13 cellular contexts compared by ENCODE assay signal in genomic region chr14:101828038-101828437, GRCh38.
DNase-seq lines count a peak whose midpoint lies in the region; ATAC-seq and TF ChIP-seq lines count a peak whose summit lies in the region.
"Had no signal": no experiment of that assay in that cellular context is flagged by ENCODE, and none has a peak within 500 bp of the region (broad histone marks: within the 10 kb centered on the region; RNA-seq: fewer than 3 reads in every experiment).

No MANE protein-coding gene starts in this region.

- in situ Hi-C loops in GM13977 (cut with MboI; ENCODE audit: low pct_unique_long_range_greater_than_20kb, low sequenced_read_pairs, unreplicated experiment): loop anchor here (10.0 kb wide), 1 partner anchor 53 kb away; no protein-coding TSS in a partner anchor

- DNase-seq in AG10803 (ENCODE audit: low read depth): peak; percentile 43
- DNase-seq in CD4-positive, alpha-beta memory T cell: no peak
- DNase-seq in activated naive CD4-positive, alpha-beta T cell treated with anti-CD3 and anti-CD28 coated beads, Interleukin-2, amount 50 U/mL, for 72 hours (ENCODE audit: low spot score in 2 of 2): no peak
- DNase-seq in memory B cell (ENCODE audit: low spot score in 2 of 2): no peak
- no peak for DNase-seq in NCI-H2029 (lab: John Stamatoyannopoulos, UW)
- DNase-seq in A673 (ENCODE audit: low spot score): no peak
- DNase-seq in HK-2 (ENCODE audit: unreplicated experiment): no peak
- no peak for DNase-seq in GM13977 (ENCODE audit: low spot score)
- DNase-seq: left colon, NCI-H2029 treated with DMSO at 0.1 percent for 48 hours had no signal

- H3K4me3 Mint-ChIP-seq in CD4-positive, alpha-beta memory T cell: peak overlapping the region; percentile 61 to 81 (median 75)
- H3K4me3 Mint-ChIP-seq in memory B cell: no peak overlapping the region
- H3K4me3 Mint-ChIP-seq: neural crest cell had no signal

- H3K4me3 ChIP-seq in AG10803 (ENCODE audit: low read length) (no peak overlapping the region), A673 (ENCODE audit: low read depth, low read length, poor library complexity, severe bottlenecking) (no peak overlapping the region)
- no peak overlapping the region for H3K4me3 ChIP-seq in CD4-positive, alpha-beta memory T cell (ENCODE audit: low read length in 2 of 2)
- H3K4me3 ChIP-seq: SJCRH30 had no signal

- intact Hi-C loops in CD4-positive, alpha-beta memory T cell (cut with micrococcal nuclease): loop anchor here (5.0 kb wide), 1 partner anchor 36 kb away; no protein-coding TSS in a partner anchor
- intact Hi-C loops in A673 (cut with micrococcal nuclease; ENCODE audit: unreplicated experiment): no loop called here

- H3K9me3 ChIP-seq in CD4-positive, alpha-beta memory T cell (ENCODE audit: control insufficient read depth in 1 of 2, low read length in 2 of 2): no peaks in the 10 kb centered on the region
- H3K9me3 ChIP-seq in A673 (ENCODE audit: low read depth, low read length, poor library complexity, severe bottlenecking): no peaks in the 10 kb centered on the region

- BruUV-seq in A673 (replicated peaks; lab: Mats Ljungman, UMichigan): no TSS peak

- H3K27me3 Mint-ChIP-seq in CD4-positive, alpha-beta memory T cell: no peaks in the 10 kb centered on the region
- H3K27me3 Mint-ChIP-seq in memory B cell: no peaks in the 10 kb centered on the region

- H3K36me3 ChIP-seq in CD4-positive, alpha-beta memory T cell (ENCODE audit: insufficient read depth, low read length): peaks cover 57% of the 10 kb centered on the region
- H3K36me3 ChIP-seq in A673 (ENCODE audit: insufficient read depth, low read length, poor library complexity, severe bottlenecking): peaks cover 3% of the 10 kb centered on the region

- no peak for ATAC-seq in activated naive CD4-positive, alpha-beta T cell treated with anti-CD3 and anti-CD28 coated beads, Interleukin-2, amount 50 U/mL, for 72 hours
- ATAC-seq in memory B cell (ENCODE audit: low read depth): no peak
- ATAC-seq: left colon had no signal

- H3K36me3 Mint-ChIP-seq in CD4-positive, alpha-beta memory T cell: peaks cover 62 to 84% of the 10 kb centered on the region in 2 donors
- H3K36me3 Mint-ChIP-seq in activated naive CD4-positive, alpha-beta T cell treated with anti-CD3 and anti-CD28 coated beads, Interleukin-2, amount 50 U/mL, for 72 hours: peaks cover 24 to 55% of the 10 kb centered on the region in 2 donors
- H3K36me3 Mint-ChIP-seq in memory B cell: peaks cover 17% of the 10 kb centered on the region

- H3K4me1 Mint-ChIP-seq in CD4-positive, alpha-beta memory T cell: peaks cover 61 to 92% (median 75%) of the 10 kb centered on the region in 4 donors
- H3K4me1 Mint-ChIP-seq in memory B cell: peaks cover 47% of the 10 kb centered on the region

- no peaks in the 10 kb centered on the region for H3K27me3 ChIP-seq in CD4-positive, alpha-beta memory T cell (ENCODE audit: insufficient read depth, low read length)
- H3K27me3 ChIP-seq in A673 (replicated peaks; ENCODE audit: insufficient read depth, low read depth, low read length, poor library complexity): no peaks in the 10 kb centered on the region
- H3K27me3 ChIP-seq: SJCRH30 had no signal

- H3K4me1 ChIP-seq in CD4-positive, alpha-beta memory T cell (ENCODE audit: insufficient read depth, low read length): peaks cover 86% of the 10 kb centered on the region
- no peaks in the 10 kb centered on the region for H3K4me1 ChIP-seq in A673 (ENCODE audit: insufficient read depth, low read length, poor library complexity, severe bottlenecking)

- peak overlapping the region; percentile 98 for H3K27ac ChIP-seq in CD4-positive, alpha-beta memory T cell (ENCODE audit: low read depth, low read length)
- H3K27ac ChIP-seq in A673 (ENCODE audit: low read depth, low read length, poor library complexity, severe bottlenecking): no peak overlapping the region
- H3K27ac ChIP-seq: SJCRH30, VCaP had no signal

- POLR2A ChIA-PET in CD4-positive, alpha-beta memory T cell (lab: Charles Lee; ENCODE audit: partially characterized antibody): interaction anchor here (0.6 to 20.4 kb wide), 7 partner anchors 9 to 106 kb away, joined by 3 to 1038 read pairs (median 98); no protein-coding TSS in a partner anchor
- POLR2A ChIA-PET in A673 (lab: Charles Lee; ENCODE audit: low non-redundant PET): no interaction called here

- H3K27ac Mint-ChIP-seq in CD4-positive, alpha-beta memory T cell: peak overlapping the region; percentile 86 to 100 (median 93)
- H3K27ac Mint-ChIP-seq in activated naive CD4-positive, alpha-beta T cell treated with anti-CD3 and anti-CD28 coated beads, Interleukin-2, amount 50 U/mL, for 72 hours: peak overlapping the region; percentile 56 to 82
- peak overlapping the region; percentile 100 for H3K27ac Mint-ChIP-seq in memory B cell

- H3K9me3 Mint-ChIP-seq in CD4-positive, alpha-beta memory T cell: no peaks in the 10 kb centered on the region
- H3K9me3 Mint-ChIP-seq in activated naive CD4-positive, alpha-beta T cell treated with anti-CD3 and anti-CD28 coated beads, Interleukin-2, amount 50 U/mL, for 72 hours: no peaks in the 10 kb centered on the region
- no peaks in the 10 kb centered on the region for H3K9me3 Mint-ChIP-seq in memory B cell

- TF ChIP-seq CTCF in AG10803 (conservative IDR thresholded peaks at IDR 0.05; ENCODE audit: low read length): no peak
- no peak for TF ChIP-seq CTCF in A673 (conservative IDR thresholded peaks at IDR 0.05; ENCODE audit: low read depth, low read length)
- TF ChIP-seq CTCF in GM13977 (IDR thresholded peaks at IDR 0.05; ENCODE audit: extremely low read depth, insufficient read depth, missing control alignments): no peak

- CTCF ChIA-PET in CD4-positive, alpha-beta memory T cell (lab: Charles Lee; ENCODE audit: partially characterized antibody): interaction anchor here (0.7 to 6.0 kb wide), 3 partner anchors 8 to 121 kb away, joined by 3 to 74 read pairs (median 6); no protein-coding TSS in a partner anchor
- CTCF ChIA-PET in A673 (lab: Charles Lee): no interaction called here
